In genomic region chr1:234979316-234980223, GRCh38 we compare ENCODE assay signal across 8 cellular contexts.
DNase-seq lines count a peak whose midpoint lies in the region; ATAC-seq and TF ChIP-seq lines count a peak whose summit lies in the region.

No MANE protein-coding gene starts in this region.

- peaks cover 79% of the 10 kb centered on the region for H3K4me1 Mint-ChIP-seq in nephron

- no peak overlapping the region for H3K4me3 Mint-ChIP-seq in nephron

- peak overlapping the region; percentile 37 to 70 (median 59) for H3K4me3 ChIP-seq in BLaER1 treated with 17β-estradiol and CSF1 and Interleukin-3, amounts not matched to agents 10 nM and 100 nM
- H3K4me3 ChIP-seq in Loucy (ENCODE audit: low read length, poor library complexity, severe bottlenecking) (peak overlapping the region; percentile 63), breast epithelium (peak overlapping the region in 1 of 3 donors; percentile 21)

- no peaks in the 10 kb centered on the region for H3K9me2 ChIP-seq in Loucy (replicated peaks; ENCODE audit: low read depth, low read length)

- DNase-seq in breast epithelium (ENCODE audit: low spot score in 2 of 2) (no peak), NCI-H69 (lab: John Stamatoyannopoulos, UW) (no peak), erythroblast (lab: John Stamatoyannopoulos, UW) (no peak)
- DNase-seq in stimulated activated CD4-positive, alpha-beta T cell treated with anti-CD3 and anti-CD28 coated beads, Interleukin-12 subunit alpha, Interleukin-12 subunit beta, amount 100 ng/mL, for 4 hours = no peak

- no peaks in the 10 kb centered on the region for H3K27me3 Mint-ChIP-seq in nephron (ENCODE audit: low read depth)

- H3K9ac ChIP-seq in BLaER1 treated with 17β-estradiol and CSF1 and Interleukin-3, amounts not matched to agents 10 nM and 100 nM = peak overlapping the region; percentile 90 to 97 (median 95)
- H3K9ac ChIP-seq in Loucy (ENCODE audit: low read depth, low read length, poor library complexity, severe bottlenecking) = peak overlapping the region; percentile 78

- no peak for ATAC-seq in HG02981 (IDR thresholded peaks at IDR 0.05; ENCODE audit: unreplicated experiment)

- TF ChIP-seq CTCF in Loucy (conservative IDR thresholded peaks at IDR 0.05; ENCODE audit: low read length) (no peak), breast epithelium (IDR thresholded peaks at IDR 0.05) (no peak), nephron (IDR thresholded peaks at IDR 0.05; ENCODE audit: unreplicated experiment in 3 of 3) (no peak)

- peaks cover 21% of the 10 kb centered on the region for H3K79me2 ChIP-seq in Loucy (ENCODE audit: insufficient read depth, low read length)

- intact Hi-C loops in breast epithelium (cut with DNase I; ENCODE audit: low total_unique reads) = loop anchor here (5.0 to 10.0 kb wide), 2 partner anchors 93 to 375 kb away; no protein-coding TSS in a partner anchor

- H3K27ac Mint-ChIP-seq in nephron = peak overlapping the region; percentile 93 to 98 (median 95)

- H3K4me1 ChIP-seq in BLaER1 treated with 17β-estradiol and CSF1 and Interleukin-3, amounts not matched to agents 10 nM and 100 nM = peaks cover 88 to 98% (median 95%) of the 10 kb centered on the region in 10 experiments
- H3K4me1 ChIP-seq in Loucy (ENCODE audit: insufficient read depth, low read length, poor library complexity, severe bottlenecking) (peaks cover 85% of the 10 kb centered on the region), breast epithelium (peaks cover 25 to 45% of the 10 kb centered on the region in 2 donors)

- no peak for TF ChIP-seq POLR2A in breast epithelium (IDR thresholded peaks at IDR 0.05)
- TF ChIP-seq POLR2A in erythroblast (IDR thresholded peaks at IDR 0.05; ENCODE audit: low read length) = no peak

- H2AFZ ChIP-seq in Loucy (ENCODE audit: low read length) = no peak overlapping the region

- H3K27me3 ChIP-seq in BLaER1 treated with 17β-estradiol and CSF1 and Interleukin-3, amounts not matched to agents 10 nM and 100 nM = no peaks in the 10 kb centered on the region
- H3K27me3 ChIP-seq in Loucy (ENCODE audit: insufficient read depth, low read length, poor library complexity, severe bottlenecking) = no peaks in the 10 kb centered on the region
- no peaks in the 10 kb centered on the region for H3K27me3 ChIP-seq in breast epithelium

- no peaks in the 10 kb centered on the region for H4K20me1 ChIP-seq in BLaER1 treated with 17β-estradiol and CSF1 and Interleukin-3, amounts not matched to agents 10 nM and 100 nM
- no peaks in the 10 kb centered on the region for H4K20me1 ChIP-seq in Loucy (ENCODE audit: insufficient read depth, low read length, poor library complexity, severe bottlenecking)

- peaks cover 0 to 18% (median 0%) of the 10 kb centered on the region in 11 experiments; a peak in 3 of 22 replicates for H3K36me3 ChIP-seq in BLaER1 treated with 17β-estradiol and CSF1 and Interleukin-3, amounts not matched to agents 10 nM and 100 nM
- no peaks in the 10 kb centered on the region for H3K36me3 ChIP-seq in Loucy (ENCODE audit: insufficient read depth, low read length)
- H3K36me3 ChIP-seq in breast epithelium = no peaks in the 10 kb centered on the region

- H3F3A ChIP-seq in Loucy (ENCODE audit: low read depth) = no peaks in the 10 kb centered on the region; the same call in 1 of the 2 replicates

- H3K27ac ChIP-seq in BLaER1 treated with 17β-estradiol and CSF1 and Interleukin-3, amounts not matched to agents 10 nM and 100 nM = peak overlapping the region; percentile 97 to 100 (median 99)
- peak overlapping the region; percentile 97 to 98 for H3K27ac ChIP-seq in breast epithelium

- peaks cover 0 to 13% (median 0%) of the 10 kb centered on the region in 11 experiments; a peak in 6 of 22 replicates for H3K9me3 ChIP-seq in BLaER1 treated with 17β-estradiol and CSF1 and Interleukin-3, amounts not matched to agents 10 nM and 100 nM (replicated peaks in 1 of 11)
- H3K9me3 ChIP-seq in Loucy (ENCODE audit: insufficient read depth, low read depth, low read length) (no peaks in the 10 kb centered on the region), breast epithelium (no peaks in the 10 kb centered on the region)

- H3K36me3 Mint-ChIP-seq in nephron (ENCODE audit: low read depth) = no peaks in the 10 kb centered on the region

- H3K9me3 Mint-ChIP-seq in nephron = no peaks in the 10 kb centered on the region

- peak overlapping the region; percentile 87 to 99 (median 93) for H3K4me2 ChIP-seq in BLaER1 treated with 17β-estradiol and CSF1 and Interleukin-3, amounts not matched to agents 10 nM and 100 nM
- peak overlapping the region; percentile 69 for H3K4me2 ChIP-seq in Loucy (ENCODE audit: low read depth, low read length, poor library complexity, severe bottlenecking)
